ENCODE assay signal across 12 cellular contexts in genomic region chr10:12334186-12334530, GRCh38. TPM values are rescaled to one million over a fixed set of nuclear protein-coding genes. Genes with fewer than 3 reads are reported as not detected.
A peak's percentile ranks its signal among the peaks of the same experiment; 100 is the strongest.
DNase-seq lines count a peak whose midpoint lies in the region; ATAC-seq, FAIRE-seq and TF ChIP-seq lines count a peak whose summit lies in the region.
"Had no signal": no experiment of that assay in that cellular context is flagged by ENCODE, and none has a peak within 500 bp of the region (broad histone marks: within the 10 kb centered on the region; RNA-seq: fewer than 3 reads in every experiment).

No MANE protein-coding gene starts in this region.

- H3K4me3 ChIP-seq in heart right ventricle (no peak overlapping the region), K562 (no peak overlapping the region), muscle layer of colon (ENCODE audit: low read depth in 1 of 2, low read length in 2 of 2) (no peak overlapping the region), vagina (no peak overlapping the region)
- H3K4me3 ChIP-seq: psoas muscle had no signal

- H3K36me3 ChIP-seq in heart right ventricle (no peaks in the 10 kb centered on the region), K562 (ENCODE audit: control insufficient read depth, insufficient read depth, low read length) (no peaks in the 10 kb centered on the region), muscle layer of colon (ENCODE audit: insufficient read depth, low read length) (no peaks in the 10 kb centered on the region), vagina (no peaks in the 10 kb centered on the region)

- H3K9me3 ChIP-seq in heart right ventricle (no peaks in the 10 kb centered on the region), K562 (replicated peaks; ENCODE audit: control insufficient read depth, insufficient read depth, low read depth, low read length) (no peaks in the 10 kb centered on the region), muscle layer of colon (ENCODE audit: low read length) (no peaks in the 10 kb centered on the region), vagina (no peaks in the 10 kb centered on the region)
- H3K9me3 ChIP-seq: psoas muscle had no signal

- intact Hi-C loops in heart right ventricle (cut with DNase I) = no loop called here
- intact Hi-C loops in left ventricle myocardium superior (cut with micrococcal nuclease) = no loop called here
- intact Hi-C loops in K562 (cut with micrococcal nuclease) = no loop called here
- intact Hi-C loops in vagina (cut with DNase I) = no loop called here

- in situ Hi-C loops in K562 (cut with MboI) = no loop called here

- TF ChIP-seq POLR2A in K562 (conservative IDR thresholded peaks at IDR 0.05) = no peak
- no peak for TF ChIP-seq POLR2A in vagina (IDR thresholded peaks at IDR 0.05)

- WGBS in heart right ventricle, 2 donors = 72 to 75% methylated on average over 6 of the region's 6 CpGs
- WGBS in K562 (ENCODE audit: insufficient coverage, low coverage, missing lambda C conversion rate) = 0% methylated on average over 6 of the region's 6 CpGs

- H3K9ac ChIP-seq in K562 (ENCODE audit: insufficient read depth in 1 of 2, low read depth in 2 of 2, low read length in 2 of 2) (no peak overlapping the region), muscle layer of colon (ENCODE audit: low read length) (no peak overlapping the region)

- DNase-seq in heart right ventricle (no peak), left ventricle myocardium superior (no peak), K562 (ENCODE audit: extremely low read depth in 1 of 4, low spot score in 3 of 4) (no peak), vagina (ENCODE audit: extremely low spot score in 2 of 2) (no peak), MV-4-11 (lab: John Stamatoyannopoulos, UW) (no peak), cerebellum (ENCODE audit: low spot score) (no peak)
- DNase-seq: activated naive CD8-positive, alpha-beta T cell treated with anti-CD3 and anti-CD28 coated beads, Interleukin-2, amount 10 ng/mL, durations not matched to agents 7 days and 5 days; NCI-H1436 treated with DMSO at 0.1 percent for 48 hours had no signal

- H3K4me1 ChIP-seq in heart right ventricle (peaks cover 3 to 19% (median 14%) of the 10 kb centered on the region in 9 donors), K562 (replicated peaks in 1 of 2; ENCODE audit: control insufficient read depth in 2 of 2, insufficient read depth in 2 of 2, low read length in 2 of 2) (no peaks in the 10 kb centered on the region), muscle layer of colon (ENCODE audit: insufficient read depth, low read length) (peaks cover 17% of the 10 kb centered on the region), vagina (peaks cover 13% of the 10 kb centered on the region)
- H3K4me1 ChIP-seq: psoas muscle had no signal

- H4K20me1 ChIP-seq in K562 (replicated peaks; ENCODE audit: control insufficient read depth, insufficient read depth, low read length) = no peaks in the 10 kb centered on the region

- no peaks in the 10 kb centered on the region for H3K9me1 ChIP-seq in K562 (ENCODE audit: control insufficient read depth, insufficient read depth, low read length)

- POLR2A ChIA-PET in K562 (lab: Yijun Ruan, JAX) = interaction anchor here (1.1 kb wide), 1 partner anchor 35 kb away, joined by 3 read pairs; no protein-coding TSS in a partner anchor

- no peak for TF ChIP-seq CTCF in heart right ventricle (IDR thresholded peaks at IDR 0.05)
- no peak for TF ChIP-seq CTCF in K562 (IDR thresholded peaks at IDR 0.05 in 2 of 3, conservative IDR thresholded peaks at IDR 0.05 in 1 of 3; ENCODE audit: insufficient read depth in 2 of 3, low read depth in 1 of 3, low read length in 3 of 3)
- TF ChIP-seq CTCF in vagina (IDR thresholded peaks at IDR 0.05) = no peak

- no peak overlapping the region for H2AFZ ChIP-seq in K562 (ENCODE audit: low read depth, low read length)

- TF ChIP-seq EP300 in K562 (IDR thresholded peaks at IDR 0.05; ENCODE audit: low read length) = no peak

- H3K27ac ChIP-seq in heart right ventricle (peak overlapping the region in 8 of 10 donors; percentile 39 to 72 (median 60)), K562 (ENCODE audit: extremely low read depth, low read depth, low read length) (no peak overlapping the region), muscle layer of colon (ENCODE audit: low read depth, low read length) (peak overlapping the region; percentile 38), vagina (peak overlapping the region; percentile 66)

- no TSS peak for BruUV-seq in K562 (replicated peaks; lab: Mats Ljungman, UMichigan)

- H3K79me2 ChIP-seq in K562 (ENCODE audit: control insufficient read depth, insufficient read depth, low read length) = no peaks in the 10 kb centered on the region

- no peak overlapping the region for H3K4me2 ChIP-seq in K562 (ENCODE audit: insufficient read depth, low read length)

- CTCF ChIA-PET in K562 (lab: Yijun Ruan, JAX; ENCODE audit: low intra/inter-chr PET ratio) = no interaction called here

- peak; percentile 32 for FAIRE-seq in K562 (lab: Jason Lieb, UNC)
- FAIRE-seq: endothelial cell of umbilical vein had no signal

- H3K27me3 ChIP-seq in heart right ventricle (no peaks in the 10 kb centered on the region), K562 (ENCODE audit: control insufficient read depth in 2 of 2, insufficient read depth in 2 of 2, low read length in 2 of 2) (peaks cover 16 to 30% of the 10 kb centered on the region in 2 experiments; a peak in 4 of 5 replicates), muscle layer of colon (ENCODE audit: control insufficient read depth in 1 of 2, insufficient read depth in 2 of 2, low read length in 2 of 2) (no peaks in the 10 kb centered on the region), vagina (no peaks in the 10 kb centered on the region)

- ATAC-seq in heart right ventricle (peak in 1 of 8 donors; percentile 8), left ventricle myocardium superior (no peak), K562 (no peak), HG03175 (IDR thresholded peaks at IDR 0.05; ENCODE audit: unreplicated experiment) (no peak)

- no peak for TF ChIP-seq RAD21 in K562 (CRISPR knock-in tag; conservative IDR thresholded peaks at IDR 0.05 in 1 of 2, IDR thresholded peaks at IDR 0.05 in 1 of 2)

TF ChIP-seq in K562, 482 proteins besides CTCF, POLR2A, EP300 and RAD21 (continues in another document):
- no peak for TF ChIP-seq CGGBP1 (CRISPR knock-in tag; IDR thresholded peaks at IDR 0.05)
- TF ChIP-seq HNRNPH1 (optimal IDR thresholded peaks at IDR 0.05; ENCODE audit: low read depth, low read length) = no peak
- TF ChIP-seq KLF13 (tag; IDR thresholded peaks at IDR 0.05; ENCODE audit: borderline replicate concordance, low read depth) = no peak
- no peak for TF ChIP-seq ZNF12 (CRISPR knock-in tag; IDR thresholded peaks at IDR 0.05)
- TF ChIP-seq MTA3 (IDR thresholded peaks at IDR 0.05; ENCODE audit: borderline replicate concordance) = no peak
- no peak for TF ChIP-seq SMARCB1 (IDR thresholded peaks at IDR 0.05; ENCODE audit: insufficient read length, low read depth)
- no peak for TF ChIP-seq E2F4 (CRISPR knock-in tag; IDR thresholded peaks at IDR 0.05; ENCODE audit: low read depth)
- no peak for TF ChIP-seq SMARCC2 (IDR thresholded peaks at IDR 0.05; ENCODE audit: low read depth)
- no peak for TF ChIP-seq CBFA2T2 (conservative IDR thresholded peaks at IDR 0.05)
- TF ChIP-seq CXXC5 (CRISPR knock-in tag; IDR thresholded peaks at IDR 0.05) = no peak

RNA-seq across cellular contexts. Expression of gene CAMK1D, which starts 15.2 kb away (rescaled TPM):
- total RNA-seq in heart right ventricle (10 to 100 TPM in 2 of 10 donors, 1 to 10 TPM in 8; 2.0 to 17.7 (median 2.9) TPM), left ventricle myocardium superior (8.9 TPM), K562 (2014; rRNA removed) (not detected in 2 replicates), K562 (2014; rRNA removed; fragmentation: Illumina TruSeq; extraction: Trizol) (0.18 TPM in 1 of 2 replicates, not detected in the other), K562 (2015; rRNA removed; fragmentation: Illumina TruSeq; extraction: Trizol) (not detected in 2 replicates), K562 (2021) (0.09 and 0.24 TPM in 2 replicates), vagina (12.8 TPM), cerebellum (10.8 TPM)
- polyA plus RNA-seq in heart right ventricle (1 to 10 TPM; 1.3 to 1.7 TPM), K562 (2011; rRNA removed) (0.04 TPM in 1 of 2 replicates, not detected in the other), K562 (2014; fragmentation: Illumina TruSeq; extraction: Trizol) (0.12 TPM in 2 replicates), K562 (2014; fragmentation: Nextera tagmentation; extraction: Ambion mirVana) (not detected), K562 (2014; rRNA removed) (0.04 and 0.23 TPM in 2 replicates)
- total RNA-seq in K562 (2011; cell fraction: chromatin; rRNA removed; ENCODE audit: low replicate concordance) = 0.23 and 0.60 TPM in 2 replicates
- not detected in 2 replicates for total RNA-seq in K562 (2011; cell fraction: nucleolus; rRNA removed)
- 0.15 and 0.84 TPM in 2 replicates for total RNA-seq in K562 (2011; cell fraction: nucleoplasm; rRNA removed)
- 0.03 and 0.13 TPM in 2 replicates for polyA plus RNA-seq in K562 (2011; cell fraction: cytosol; rRNA removed)
- polyA plus RNA-seq in K562 (2011; cell fraction: nucleus; rRNA removed) = 0.07 and 0.10 TPM in 2 replicates
- polyA plus RNA-seq in K562 (2012) = 0.12 and 0.46 TPM in 2 replicates
- polyA minus RNA-seq in K562 (2011; rRNA and poly(A)+ RNA removed) = 0.12 TPM in 1 of 2 replicates, not detected in the other
- polyA minus RNA-seq in K562 (2011; cell fraction: cytosol; rRNA and poly(A)+ RNA removed) = not detected in 2 replicates
- polyA minus RNA-seq in K562 (2011; cell fraction: nucleus; rRNA and poly(A)+ RNA removed) = not detected in 2 replicates
